ENCODE assay signal across 8 cellular contexts in the genomic region with DNA sequence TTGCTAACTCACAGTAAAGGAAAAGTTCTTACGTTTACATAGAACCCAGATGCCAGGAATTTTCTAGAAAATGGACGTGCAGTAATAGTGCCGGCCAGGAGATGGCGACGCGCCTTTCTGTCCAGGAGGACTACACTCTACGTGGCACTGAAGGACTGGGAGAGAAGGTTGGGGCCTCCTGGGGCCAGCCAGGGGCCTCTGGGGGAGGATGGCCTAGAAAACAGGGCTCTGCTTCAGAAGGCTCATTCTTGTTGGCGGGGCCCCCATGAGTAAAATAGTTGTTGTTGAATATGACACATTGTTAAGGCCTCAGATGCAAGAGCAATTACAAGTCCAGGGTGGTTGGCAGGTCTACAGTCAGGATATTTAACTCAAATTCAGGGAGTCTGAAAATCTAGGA.
DNase-seq lines count a peak whose midpoint lies in the region; ATAC-seq and TF ChIP-seq lines count a peak whose summit lies in the region.

No MANE protein-coding gene starts in this region.

- CTCF ChIA-PET in Panc1 (lab: Charles Lee), result no interaction called here

- H3K4me3 ChIP-seq in Panc1 (ENCODE audit: low read depth in 2 of 2, low read length in 2 of 2), result no peak overlapping the region
- H3K4me3 ChIP-seq in psoas muscle, result no peak overlapping the region

- H3K9me3 ChIP-seq in Panc1 (ENCODE audit: control insufficient read depth, insufficient read depth, low read depth, low read length) (no peaks in the 10 kb centered on the region), psoas muscle (no peaks in the 10 kb centered on the region)

- TF ChIP-seq CTCF in Panc1 (IDR thresholded peaks at IDR 0.05) (peak; percentile 81), psoas muscle (IDR thresholded peaks at IDR 0.05) (peak; percentile 57)

- ATAC-seq in HG02973 (IDR thresholded peaks at IDR 0.05; ENCODE audit: unreplicated experiment) (peak; percentile 52), Panc1 (0 out of 2 replicates have a peak, but pooled peaks have one; percentile 62), psoas muscle (peak in 3 of 4 donors; percentile 48 to 78 (median 74)), GM18861 (IDR thresholded peaks at IDR 0.05; ENCODE audit: unreplicated experiment) (no peak), HG03469 (IDR thresholded peaks at IDR 0.05; ENCODE audit: unreplicated experiment) (no peak)

- in situ Hi-C loops in Panc1 (cut with HindIII; ENCODE audit: low pct_unique_long_range_greater_than_20kb, low sequenced_read_pairs), result no loop called here

- H3K36me3 ChIP-seq in Panc1 (ENCODE audit: control insufficient read depth, insufficient read depth, low read length) (no peaks in the 10 kb centered on the region), psoas muscle (ENCODE audit: insufficient read depth in 1 of 2, low read depth in 1 of 2) (no peaks in the 10 kb centered on the region)

- BruUV-seq in Panc1 (replicated peaks; lab: Mats Ljungman, UMichigan), result no TSS peak

- intact Hi-C loops in Panc1 (cut with micrococcal nuclease; ENCODE audit: unreplicated experiment), result no loop called here
- intact Hi-C loops in psoas muscle (cut with DNase I), result loop anchor here (5.0 kb wide), 1 partner anchor 150 kb away; no protein-coding TSS in a partner anchor

- DNase-seq in GDM1 (lab: John Stamatoyannopoulos, UW), result peak; percentile 26
- DNase-seq in Panc1 (ENCODE audit: low read depth, low spot score), result no peak
- DNase-seq in activated naive CD4-positive, alpha-beta T cell treated with Interleukin-2 at 50 U/mL for 16 hours, result peak; percentile 65
- DNase-seq in glomerular visceral epithelial cell (ENCODE audit: extremely low spot score), result peak; percentile 60
- peak; percentile 41 to 65 for DNase-seq in psoas muscle

- no peaks in the 10 kb centered on the region for H3K4me1 ChIP-seq in Panc1 (ENCODE audit: control insufficient read depth, insufficient read depth, low read length)
- no peaks in the 10 kb centered on the region for H3K4me1 ChIP-seq in psoas muscle

- POLR2A ChIA-PET in Panc1 (lab: Charles Lee), result no interaction called here

- H3K27me3 ChIP-seq in Panc1 (ENCODE audit: control insufficient read depth, insufficient read depth, low read length) (no peaks in the 10 kb centered on the region), psoas muscle (ENCODE audit: insufficient read depth in 3 of 3, low read length in 2 of 3) (no peaks in the 10 kb centered on the region)

- no peak overlapping the region for H3K27ac ChIP-seq in Panc1 (ENCODE audit: low read length)
- no peak overlapping the region for H3K27ac ChIP-seq in psoas muscle

- 31 to 35% (median 31%) methylated on average over 8 of the region's 8 CpGs for WGBS in psoas muscle, 3 donors

Comparison
In these comparisons a context has a peak if more than half of its experiments do, and no peak if none do; other contexts are left out.
1. ATAC-seq: peak in HG02973 (single experiment), Panc1 (single experiment) and psoas muscle (3 of 4); none in GM18861 (single experiment) and HG03469 (single experiment).